In the genomic region with DNA sequence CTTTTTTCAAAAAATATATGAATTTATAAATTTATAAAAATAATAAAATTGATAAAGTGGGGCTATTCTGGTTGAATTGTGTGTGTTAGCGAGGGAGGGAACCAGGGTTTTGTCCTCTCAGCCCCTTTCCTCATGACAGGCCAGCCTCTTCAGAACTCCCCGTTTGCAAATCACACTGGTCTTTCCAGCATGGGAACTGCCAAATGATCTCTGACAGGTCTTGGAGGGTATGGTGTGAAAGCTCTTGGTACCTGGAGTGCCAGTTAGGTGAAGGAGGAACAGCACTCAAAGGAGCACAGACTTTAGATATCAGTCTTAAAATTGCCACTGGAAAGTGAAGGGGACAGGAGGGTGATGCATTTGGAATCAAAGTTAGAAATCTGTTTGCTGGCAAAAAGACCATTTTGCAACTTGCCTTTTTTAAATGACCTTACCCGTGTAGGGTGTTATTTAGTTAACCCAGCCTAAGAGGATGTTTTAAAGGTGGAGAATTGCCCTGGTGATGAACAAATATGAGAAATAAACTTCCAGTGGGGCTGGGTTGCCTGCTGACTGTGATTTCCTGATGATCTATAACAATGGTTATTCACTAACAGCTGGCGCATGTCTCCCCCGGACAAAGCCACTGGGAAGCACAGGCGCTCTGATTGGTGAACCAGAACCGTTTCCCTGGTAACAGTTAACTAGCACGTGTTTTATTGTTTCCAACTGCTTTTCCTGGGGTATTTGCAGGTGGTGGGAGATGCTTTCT, we compare ENCODE assay signal across 8 cellular contexts.
DNase-seq lines count a peak whose midpoint lies in the region; ATAC-seq lines count a peak whose summit lies in the region.

No MANE protein-coding gene starts in this region.

- no peak overlapping the region for H3K4me3 ChIP-seq in ectodermal cell (ENCODE audit: insufficient read depth, low read depth, low read length)
- H3K4me3 ChIP-seq in mesodermal cell (ENCODE audit: extremely low read depth, insufficient read depth, low read length, poor library complexity, severe bottlenecking) = no peak overlapping the region

- 8 to 12% methylated on average over 8 of the region's 8 CpGs for WGBS in ectodermal cell, 2 experiments
- 9 to 25% methylated on average over 5 of the region's 8 CpGs for WGBS in mesodermal cell (ENCODE audit: insufficient coverage in 2 of 2), 2 experiments

- DNase-seq in DMS53 (lab: John Stamatoyannopoulos, UW) (peak; percentile 94), NCI-H345 treated with DMSO at 0.1 percent for 48 hours (lab: John Stamatoyannopoulos, UW; ENCODE audit: unreplicated experiment) (peak; percentile 88)
- DNase-seq in stimulated activated CD4-positive, alpha-beta T cell treated with anti-CD3 and anti-CD28 coated beads, Interleukin-4, amount 100 ng/mL, for 1 hour = no peak

- H3K27ac ChIP-seq in ectodermal cell (ENCODE audit: insufficient read depth, low read depth, low read length, poor library complexity, severe bottlenecking) = peak overlapping the region; percentile 82
- peak overlapping the region; percentile 10 for H3K27ac ChIP-seq in mesodermal cell (ENCODE audit: low read depth, low read length, severe bottlenecking)

- peaks cover 10% of the 10 kb centered on the region for H3K4me1 ChIP-seq in ectodermal cell (ENCODE audit: control insufficient read depth, insufficient read depth, low read length)
- no peaks in the 10 kb centered on the region for H3K4me1 ChIP-seq in mesodermal cell (ENCODE audit: control insufficient read depth, insufficient read depth, low read length, poor library complexity, severe bottlenecking)

- ATAC-seq in HG02852 (IDR thresholded peaks at IDR 0.05; ENCODE audit: unreplicated experiment) (no peak), HG02970 (IDR thresholded peaks at IDR 0.05; ENCODE audit: low FRiP score, unreplicated experiment) (no peak), GM21360 (IDR thresholded peaks at IDR 0.05; ENCODE audit: unreplicated experiment) (no peak)

- H3K36me3 ChIP-seq in ectodermal cell (ENCODE audit: control insufficient read depth, insufficient read depth, low read length) (no peaks in the 10 kb centered on the region), mesodermal cell (ENCODE audit: control insufficient read depth, insufficient read depth, low read length) (no peaks in the 10 kb centered on the region)

- H3K9me3 ChIP-seq in ectodermal cell (ENCODE audit: control insufficient read depth, low read length) (no peaks in the 10 kb centered on the region), mesodermal cell (ENCODE audit: control insufficient read depth, low read length) (no peaks in the 10 kb centered on the region)

- H3K27me3 ChIP-seq in ectodermal cell (ENCODE audit: control insufficient read depth, insufficient read depth, low read length, poor library complexity, severe bottlenecking) = no peaks in the 10 kb centered on the region
